In the genomic region with DNA sequence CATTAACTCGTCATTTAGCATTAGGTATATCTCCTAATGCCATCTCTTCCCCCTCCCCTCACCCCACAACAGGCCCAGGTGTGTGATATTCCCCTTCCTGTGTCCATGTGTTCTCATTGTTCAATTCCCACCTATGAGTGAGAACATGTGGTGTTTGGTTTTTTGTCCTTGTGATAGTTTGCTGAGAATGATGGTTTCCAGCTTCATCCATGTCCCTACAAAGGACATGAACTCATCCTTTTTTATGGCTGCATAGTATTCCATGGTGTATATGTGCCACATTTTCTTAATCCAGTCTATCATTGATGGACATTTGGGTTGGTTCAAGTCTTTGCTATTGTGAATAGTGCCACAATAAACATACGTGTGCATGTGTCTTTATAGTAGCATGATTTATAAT, we compare ENCODE assay signal across 5 cellular contexts. TPM values are rescaled to one million over a fixed set of nuclear protein-coding genes. Genes with fewer than 3 reads are reported as not detected.
"Had no signal": no experiment of that assay in that cellular context is flagged by ENCODE, and none has a peak within 500 bp of the region (broad histone marks: within the 10 kb centered on the region; RNA-seq: fewer than 3 reads in every experiment).

No MANE protein-coding gene starts in this region.

RNA-seq across cellular contexts. Expression of a gene that starts 13.5 kb away (rescaled TPM):
- total RNA-seq: GM23248, GM23338, H4, H7, HFFc6 had no signal
- polyA plus RNA-seq: GM23248 had no signal
